In genomic region chr2:148509703-148510036, GRCh38 we compare ENCODE assay signal across 8 cellular contexts.
A peak's percentile ranks its signal among the peaks of the same experiment; 100 is the strongest.
DNase-seq lines count a peak whose midpoint lies in the region; ATAC-seq and TF ChIP-seq lines count a peak whose summit lies in the region.

No MANE protein-coding gene starts in this region.

- no peaks in the 10 kb centered on the region for H3K27me3 Mint-ChIP-seq in CD8-positive, alpha-beta memory T cell
- no peaks in the 10 kb centered on the region; the same call in none of the 2 replicates for H3K27me3 Mint-ChIP-seq in HFFc6 (ENCODE audit: insufficient read depth)
- no peaks in the 10 kb centered on the region for H3K27me3 Mint-ChIP-seq in activated naive CD8-positive, alpha-beta T cell treated with anti-CD3 and anti-CD28 coated beads, Interleukin-2, amount 50 U/mL, for 24 hours
- H3K27me3 Mint-ChIP-seq in naive thymus-derived CD8-positive, alpha-beta T cell = no peaks in the 10 kb centered on the region

- H3K9me3 Mint-ChIP-seq in CD8-positive, alpha-beta memory T cell = no peaks in the 10 kb centered on the region
- no peaks in the 10 kb centered on the region for H3K9me3 Mint-ChIP-seq in HFFc6
- no peaks in the 10 kb centered on the region for H3K9me3 Mint-ChIP-seq in activated naive CD8-positive, alpha-beta T cell treated with anti-CD3 and anti-CD28 coated beads, Interleukin-2, amount 50 U/mL, for 24 hours
- H3K9me3 Mint-ChIP-seq in naive thymus-derived CD8-positive, alpha-beta T cell = no peaks in the 10 kb centered on the region

- H3K4me1 ChIP-seq in CD8-positive, alpha-beta memory T cell (ENCODE audit: insufficient read depth, low read length) = peaks cover 5% of the 10 kb centered on the region

- peak overlapping the region; percentile 38 to 88 (median 74) for H3K27ac Mint-ChIP-seq in CD8-positive, alpha-beta memory T cell
- no peak overlapping the region for H3K27ac Mint-ChIP-seq in HFFc6
- H3K27ac Mint-ChIP-seq in activated naive CD8-positive, alpha-beta T cell treated with anti-CD3 and anti-CD28 coated beads, Interleukin-2, amount 50 U/mL, for 24 hours = peak overlapping the region; percentile 82
- H3K27ac Mint-ChIP-seq in naive thymus-derived CD8-positive, alpha-beta T cell = peak overlapping the region; percentile 50 to 91 (median 85)

- H3K36me3 Mint-ChIP-seq in CD8-positive, alpha-beta memory T cell = peaks cover 0 to 17% (median 4%) of the 10 kb centered on the region in 3 donors
- H3K36me3 Mint-ChIP-seq in HFFc6 (ENCODE audit: low read depth) = no peaks in the 10 kb centered on the region
- no peaks in the 10 kb centered on the region for H3K36me3 Mint-ChIP-seq in activated naive CD8-positive, alpha-beta T cell treated with anti-CD3 and anti-CD28 coated beads, Interleukin-2, amount 50 U/mL, for 24 hours (ENCODE audit: low read depth)
- peaks cover 0 to 6% (median 2%) of the 10 kb centered on the region in 3 donors for H3K36me3 Mint-ChIP-seq in naive thymus-derived CD8-positive, alpha-beta T cell

- POLR2A ChIA-PET in CD8-positive, alpha-beta memory T cell (lab: Charles Lee) = interaction anchor here (1.4 to 1.5 kb wide), 2 partner anchors 15 to 489 kb away, joined by 5 read pairs; partner anchors contain the start of genes MBD5 and ORC4
- POLR2A ChIA-PET in naive thymus-derived CD8-positive, alpha-beta T cell (lab: Charles Lee) = interaction anchor here (0.8 to 2.9 kb wide), 9 partner anchors 12 to 523 kb away, joined by 3 to 17 read pairs (median 5); partner anchors contain the start of genes EPC2, MBD5 and ORC4

- CTCF ChIA-PET in CD8-positive, alpha-beta memory T cell (lab: Charles Lee) = interaction anchor here (0.8 to 2.9 kb wide), 30 partner anchors 8 to 574 kb away, joined by 3 to 32 read pairs (median 4); no protein-coding TSS in a partner anchor

- peak; percentile 54 for TF ChIP-seq CTCF in HFFc6 (IDR thresholded peaks at IDR 0.05)

- ATAC-seq in activated naive CD8-positive, alpha-beta T cell treated with anti-CD3 and anti-CD28 coated beads, Interleukin-2, amount 50 U/mL, for 24 hours = no peak
- no peak for ATAC-seq in naive thymus-derived CD8-positive, alpha-beta T cell

- no peaks in the 10 kb centered on the region for H3K36me3 ChIP-seq in CD8-positive, alpha-beta memory T cell (ENCODE audit: insufficient read depth, low read length)

- DNase-seq in CD8-positive, alpha-beta memory T cell = no peak
- DNase-seq in HFFc6 (no peak), NCI-H82 (lab: John Stamatoyannopoulos, UW) (no peak), NCI-H1930 (lab: John Stamatoyannopoulos, UW) (no peak), iPS-NIHi7 (ENCODE audit: extremely low spot score) (no peak), kidney glomerular epithelial cell (lab: John Stamatoyannopoulos, UW) (no peak)
- no peak for DNase-seq in activated naive CD8-positive, alpha-beta T cell treated with anti-CD3 and anti-CD28 coated beads, Interleukin-2, amount 50 U/mL, for 24 hours
- DNase-seq in naive thymus-derived CD8-positive, alpha-beta T cell = no peak

- peak overlapping the region; percentile 57 to 91 (median 83) for H3K4me3 Mint-ChIP-seq in CD8-positive, alpha-beta memory T cell
- no peak overlapping the region for H3K4me3 Mint-ChIP-seq in HFFc6
- peak overlapping the region; percentile 59 for H3K4me3 Mint-ChIP-seq in activated naive CD8-positive, alpha-beta T cell treated with anti-CD3 and anti-CD28 coated beads, Interleukin-2, amount 50 U/mL, for 24 hours
- H3K4me3 Mint-ChIP-seq in naive thymus-derived CD8-positive, alpha-beta T cell = peak overlapping the region; percentile 69 to 86 (median 78)

- H3K27ac ChIP-seq in CD8-positive, alpha-beta memory T cell (ENCODE audit: low read depth, low read length) = no peak overlapping the region

- no peaks in the 10 kb centered on the region for H3K9me3 ChIP-seq in CD8-positive, alpha-beta memory T cell (ENCODE audit: low read length)

- H3K27me3 ChIP-seq in CD8-positive, alpha-beta memory T cell (ENCODE audit: insufficient read depth, low read length, poor library complexity, severe bottlenecking) = no peaks in the 10 kb centered on the region

- H3K4me1 Mint-ChIP-seq in CD8-positive, alpha-beta memory T cell = peaks cover 10 to 14% (median 13%) of the 10 kb centered on the region in 3 donors
- H3K4me1 Mint-ChIP-seq in HFFc6 (ENCODE audit: low read depth) = 0 out of 2 replicates have a peak, but pooled peaks cover 6% of the 10 kb centered on the region
- peaks cover 22% of the 10 kb centered on the region for H3K4me1 Mint-ChIP-seq in activated naive CD8-positive, alpha-beta T cell treated with anti-CD3 and anti-CD28 coated beads, Interleukin-2, amount 50 U/mL, for 24 hours
- peaks cover 13 to 27% (median 20%) of the 10 kb centered on the region in 4 donors for H3K4me1 Mint-ChIP-seq in naive thymus-derived CD8-positive, alpha-beta T cell

- no peak overlapping the region for H3K4me3 ChIP-seq in CD8-positive, alpha-beta memory T cell (ENCODE audit: low read length)
